ENCODE assay signal across 9 cellular contexts in the genomic region with DNA sequence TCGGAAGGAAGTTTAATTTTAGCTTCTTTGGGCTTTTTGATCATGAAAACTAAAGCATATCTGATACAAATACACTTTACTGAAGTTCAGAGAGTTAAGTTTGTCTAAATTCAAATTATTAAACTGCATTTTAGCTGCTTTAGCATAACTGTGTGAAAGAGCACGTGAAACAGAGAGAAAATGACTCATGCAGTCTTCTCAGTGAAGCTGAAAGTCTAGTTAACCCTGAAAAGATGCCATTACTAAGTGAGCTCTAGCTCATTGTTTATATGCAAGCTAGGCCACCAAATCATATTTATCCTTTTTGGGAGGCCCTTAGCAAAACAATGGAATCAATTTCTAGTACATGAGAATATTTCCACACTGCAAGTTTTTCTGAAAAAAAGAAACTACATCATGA. TPM values are rescaled to one million over a fixed set of nuclear protein-coding genes. Genes with fewer than 3 reads are reported as not detected.
DNase-seq lines count a peak whose midpoint lies in the region; ATAC-seq and TF ChIP-seq lines count a peak whose summit lies in the region.
"Had no signal": no experiment of that assay in that cellular context is flagged by ENCODE, and none has a peak within 500 bp of the region (broad histone marks: within the 10 kb centered on the region; RNA-seq: fewer than 3 reads in every experiment).

No MANE protein-coding gene starts in this region.

- no peak for TF ChIP-seq CTCF in AG09309 (IDR thresholded peaks at IDR 0.05; ENCODE audit: control insufficient read depth, insufficient read depth, low read depth, low read length, missing control alignments)

- H3K27me3 Mint-ChIP-seq in effector memory CD8-positive, alpha-beta T cell: peaks cover 7 to 19% of the 10 kb centered on the region in 2 donors

- H3K4me1 Mint-ChIP-seq in effector memory CD8-positive, alpha-beta T cell (ENCODE audit: low read depth in 2 of 2): peaks cover 2 to 3% of the 10 kb centered on the region in 2 donors

- peak; percentile 73 for ATAC-seq in GM18858 (IDR thresholded peaks at IDR 0.05; ENCODE audit: unreplicated experiment)
- ATAC-seq in effector memory CD8-positive, alpha-beta T cell (replicated peaks): no peak

- no peaks in the 10 kb centered on the region for H3K9me3 Mint-ChIP-seq in effector memory CD8-positive, alpha-beta T cell

- no peak overlapping the region for H3K4me3 ChIP-seq in AG09309 (ENCODE audit: control insufficient read depth, low read depth, low read length)

- no peak overlapping the region for H3K27ac Mint-ChIP-seq in effector memory CD8-positive, alpha-beta T cell

- DNase-seq in AG09309 (ENCODE audit: low read depth): peak; percentile 17
- peak; percentile 52 for DNase-seq in LHCN-M2 (ENCODE audit: low read depth)
- peak; percentile 67 for DNase-seq in fibroblast of gingiva (ENCODE audit: low read depth)
- DNase-seq in inferior parietal cortex (ENCODE audit: extremely low spot score): no peak
- DNase-seq in NCI-H187 treated with DMSO at 0.1 percent for 48 hours (lab: John Stamatoyannopoulos, UW): no peak
- no peak for DNase-seq in effector memory CD8-positive, alpha-beta T cell
- DNase-seq in cortex of kidney (lab: John Stamatoyannopoulos, UW): no peak
- DNase-seq: KBM-7 had no signal

- no peak overlapping the region for H3K4me3 Mint-ChIP-seq in effector memory CD8-positive, alpha-beta T cell

- H3K36me3 Mint-ChIP-seq in effector memory CD8-positive, alpha-beta T cell (ENCODE audit: insufficient read depth): no peaks in the 10 kb centered on the region

RNA-seq across cellular contexts. Expression of a gene that starts 27.6 kb away (rescaled TPM):
- not detected in 2 replicates for total RNA-seq in LHCN-M2 (2014; rRNA removed)
- not detected for polyA plus RNA-seq in LHCN-M2 (2012)

RNA-seq across cellular contexts. Expression of a gene that starts 57.3 kb away (rescaled TPM):
- total RNA-seq in LHCN-M2 (2014; rRNA removed): 91.8 and 102 TPM in 2 replicates
- polyA plus RNA-seq in LHCN-M2 (2012): 14.4 TPM

Comparison
In these comparisons a context has a peak if more than half of its experiments do, and no peak if none do; other contexts are left out.
1. DNase-seq: peak in AG09309 (single experiment), LHCN-M2 (single experiment) and fibroblast of gingiva (single experiment); none in inferior parietal cortex (single experiment), NCI-H187 treated with DMSO at 0.1 percent for 48 hours (single experiment), effector memory CD8-positive, alpha-beta T cell (0 of 3) and cortex of kidney (single experiment).